17 cellular contexts compared by ENCODE assay signal in the genomic region with DNA sequence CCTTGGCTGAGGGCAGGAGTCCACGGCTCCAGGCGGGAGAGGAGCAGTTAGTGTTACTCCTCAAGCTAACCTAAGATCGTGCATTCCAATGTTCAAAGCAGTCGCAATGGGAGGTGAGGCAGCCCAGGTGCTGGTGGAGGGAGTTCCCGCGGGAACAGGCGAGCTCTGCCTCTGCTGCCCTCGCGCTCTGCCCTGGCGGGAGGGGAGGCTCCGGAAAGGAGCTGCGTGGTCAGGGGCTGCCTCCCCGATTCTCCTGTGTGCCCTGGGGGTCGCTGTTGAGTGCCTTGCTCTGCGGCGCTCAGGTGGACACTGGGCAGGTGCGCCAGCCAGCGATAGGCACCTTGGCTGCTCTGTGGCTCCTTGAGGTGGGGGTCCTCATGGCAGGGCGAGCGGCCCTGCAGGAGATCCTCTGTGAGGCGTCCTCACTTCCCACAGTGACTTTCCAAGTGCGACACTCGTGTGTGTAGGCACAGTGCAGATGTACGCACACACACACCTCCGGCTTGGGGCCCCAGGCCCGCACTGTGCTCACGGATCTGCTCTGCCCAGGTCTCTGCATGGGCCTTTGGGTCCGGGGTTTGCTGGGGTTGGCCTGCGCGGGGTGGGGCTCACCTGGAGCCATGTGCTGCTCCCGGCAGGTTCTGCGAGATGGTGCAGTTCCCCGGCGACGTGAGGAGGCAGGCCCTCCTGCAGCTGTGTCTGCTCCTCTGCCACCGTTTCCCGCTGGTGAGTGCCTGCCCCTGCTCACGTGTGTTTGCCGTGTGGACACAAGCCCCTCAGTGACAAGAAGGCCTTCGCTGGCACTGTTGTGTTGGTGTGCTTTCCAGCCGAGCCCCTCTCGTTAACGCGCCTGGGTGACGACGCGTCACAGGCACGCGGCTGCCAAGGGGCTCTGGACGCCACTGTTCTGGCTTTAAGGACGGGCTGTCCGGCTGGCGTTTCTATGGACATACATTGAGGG.
DNase-seq lines count a peak whose midpoint lies in the region; ATAC-seq and TF ChIP-seq lines count a peak whose summit lies in the region.
"Had no signal": no experiment of that assay in that cellular context is flagged by ENCODE, and none has a peak within 500 bp of the region (broad histone marks: within the 10 kb centered on the region; RNA-seq: fewer than 3 reads in every experiment).

No MANE protein-coding gene starts in this region.

- H3K23me2 ChIP-seq in H9 (ENCODE audit: insufficient read length, low read depth, low read length, poor library complexity, severe bottlenecking): no peaks in the 10 kb centered on the region

- no peak overlapping the region for H3K56ac ChIP-seq in H9 (ENCODE audit: insufficient read length, low read depth, low read length)

- no peak overlapping the region for H3K4ac ChIP-seq in H9 (ENCODE audit: low read depth, low read length)

- no peaks in the 10 kb centered on the region for H3K79me1 ChIP-seq in H9 (ENCODE audit: insufficient read depth, low read depth, low read length, poor library complexity, severe bottlenecking)

- no peaks in the 10 kb centered on the region; the same call in 1 of the 2 replicates for H3K27me3 Mint-ChIP-seq in H9 (ENCODE audit: low read depth)

- peak overlapping the region; percentile 29 to 82 (median 70); a peak in 4 of 7 replicates for H3K27ac Mint-ChIP-seq in H9
- H3K27ac Mint-ChIP-seq: activated T-helper 2 cell treated with anti-CD3 and anti-CD28 coated beads, Interferon-gamma antibody, Interleukin-2, Interleukin-4, amounts not matched to agents 10 μg/mL and 5 μg/mL and 100 μg/mL, durations not matched to agents 14 hours and 24 hours and 36 hours; mesothelial cell of epicardium had no signal

- no peak overlapping the region for H3T11ph ChIP-seq in H9 (ENCODE audit: low read length)

- no peak overlapping the region for H3K4me3 ChIP-seq in DND-41 (ENCODE audit: low read depth in 1 of 2, low read length in 2 of 2)
- H3K4me3 ChIP-seq: ascending aorta, heart left ventricle, SJSA1 had no signal

- no peak overlapping the region for H4K5ac ChIP-seq in H9 (ENCODE audit: insufficient read length, low read depth, low read length)

- no peak overlapping the region for H2AK5ac ChIP-seq in H9 (ENCODE audit: insufficient read length, low read length)

- H2BK5ac ChIP-seq in H9 (ENCODE audit: insufficient read length, low read length): no peak overlapping the region

- H2BK120ac ChIP-seq in H9 (ENCODE audit: low read depth, low read length, poor library complexity, severe bottlenecking): no peak overlapping the region

- H3K18ac ChIP-seq in H9 (ENCODE audit: insufficient read length, low read depth, low read length): no peak overlapping the region

- H3K4me3 Mint-ChIP-seq in H9: no peak overlapping the region
- H3K4me3 Mint-ChIP-seq: mesothelial cell of epicardium had no signal

- H3K4me1 ChIP-seq in DND-41 (ENCODE audit: insufficient read depth, low read length) (no peaks in the 10 kb centered on the region), H9 (ENCODE audit: insufficient read depth, low read length) (no peaks in the 10 kb centered on the region)
- H3K4me1 ChIP-seq: ascending aorta, heart left ventricle, SJSA1 had no signal

- H3K9me3 ChIP-seq in DND-41 (ENCODE audit: insufficient read depth, low read length, severe bottlenecking) (no peaks in the 10 kb centered on the region), H9 (ENCODE audit: control insufficient read depth, low read depth, low read length) (peaks cover 4% of the 10 kb centered on the region)
- H3K9me3 ChIP-seq: ascending aorta, heart left ventricle, SJSA1 had no signal

- H3K4me1 Mint-ChIP-seq in H9: peaks cover 0 to 6% of the 10 kb centered on the region in 2 experiments; a peak in 1 of 4 replicates
- H3K4me1 Mint-ChIP-seq: mesothelial cell of epicardium had no signal

- H3K4me2 ChIP-seq in DND-41 (ENCODE audit: insufficient read depth, low read length): no peak overlapping the region
- no peak overlapping the region for H3K4me2 ChIP-seq in H9 (ENCODE audit: insufficient read depth, insufficient read length, low read length)

- H3K27me3 ChIP-seq in DND-41 (ENCODE audit: insufficient read depth, low read length, poor library complexity) (no peaks in the 10 kb centered on the region), H9 (ENCODE audit: insufficient read depth, low read length) (no peaks in the 10 kb centered on the region)
- H3K27me3 ChIP-seq: ascending aorta, heart left ventricle, SJSA1 had no signal

- H3K23ac ChIP-seq in H9 (ENCODE audit: insufficient read length, low read depth, low read length): no peak overlapping the region

- H4K20me1 ChIP-seq in DND-41 (ENCODE audit: insufficient read depth, low read length): peaks cover 31% of the 10 kb centered on the region
- no peaks in the 10 kb centered on the region for H4K20me1 ChIP-seq in H9 (ENCODE audit: control insufficient read depth, insufficient read depth, insufficient read length)

- DNase-seq in DND-41 (no peak), H9 (no peak), left kidney (ENCODE audit: low read depth, low spot score) (peak; percentile 55), posterior vena cava (ENCODE audit: low spot score) (peak; percentile 69), iPS-NIHi11 (ENCODE audit: low spot score) (no peak)
- DNase-seq: HCEC 1CT; Karpas-422; NCI-H1105 treated with DMSO at 0.1 percent for 48 hours; NCI-H526 treated with DMSO at 0.1 percent for 48 hours; stimulated activated CD4-positive, alpha-beta T cell treated with anti-CD3 and anti-CD28 coated beads, Interleukin-4, amount 100 ng/mL, for 24 hours had no signal

- H2AFZ ChIP-seq in DND-41 (ENCODE audit: low read depth, low read length): no peak overlapping the region
- no peak overlapping the region for H2AFZ ChIP-seq in H9 (ENCODE audit: low read length)

- WGBS in H9 (ENCODE audit: extremely low coverage, insufficient read length, low lambda C conversion rate): no CpG with 5 or more reads among the region's 53 CpGs

- H3K79me2 ChIP-seq in DND-41 (ENCODE audit: insufficient read depth, low read length) (peaks cover 16% of the 10 kb centered on the region; the same call in 1 of the 2 replicates), H9 (ENCODE audit: insufficient read depth, low read length) (no peaks in the 10 kb centered on the region)

- peaks cover 98% of the 10 kb centered on the region for H3K36me3 ChIP-seq in DND-41 (ENCODE audit: insufficient read depth, low read length)

- ATAC-seq in DND-41 (ENCODE audit: insufficient read depth, low read depth) (no peak), GM18907 (IDR thresholded peaks at IDR 0.05; ENCODE audit: unreplicated experiment) (no peak), HG02759 (IDR thresholded peaks at IDR 0.05; ENCODE audit: unreplicated experiment) (no peak)

- H3K9ac ChIP-seq in DND-41 (ENCODE audit: low read depth, low read length) (no peak overlapping the region), H9 (ENCODE audit: extremely low read depth, insufficient read length, low read length) (no peak overlapping the region)

- no peak overlapping the region for H4K8ac ChIP-seq in H9 (replicated peaks; ENCODE audit: insufficient read length, low read depth, low read length)

- peak overlapping the region; percentile 13; the same call in 1 of the 2 replicates for H3K27ac ChIP-seq in DND-41 (ENCODE audit: low read length)
- H3K27ac ChIP-seq in H9 (ENCODE audit: insufficient read length, low read depth, low read length): no peak overlapping the region
- H3K27ac ChIP-seq: ascending aorta, heart left ventricle, SJSA1 had no signal

- no peak overlapping the region for H4K91ac ChIP-seq in H9 (ENCODE audit: insufficient read length, low read depth, low read length)

- no peak overlapping the region for H3K14ac ChIP-seq in H9 (ENCODE audit: insufficient read depth, low read length)

- TF ChIP-seq CTCF in DND-41 (IDR thresholded peaks at IDR 0.05; ENCODE audit: borderline replicate concordance, extremely low read depth, low read length, poor library complexity, severe bottlenecking): no peak
- no peak for TF ChIP-seq CTCF in H9 (conservative IDR thresholded peaks at IDR 0.05)

- H2BK12ac ChIP-seq in H9 (ENCODE audit: insufficient read length, low read depth, low read length): no peak overlapping the region

- no peak overlapping the region for H2BK15ac ChIP-seq in H9 (ENCODE audit: low read depth, low read length)

- no peak overlapping the region for H2BK20ac ChIP-seq in H9 (ENCODE audit: low read depth, low read length, poor library complexity, severe bottlenecking)

- peaks cover 6 to 11% of the 10 kb centered on the region in 2 experiments for H3K9me3 Mint-ChIP-seq in H9
- H3K9me3 Mint-ChIP-seq: activated T-helper 2 cell treated with anti-CD3 and anti-CD28 coated beads, Interferon-gamma antibody, Interleukin-2, Interleukin-4, amounts not matched to agents 10 μg/mL and 5 μg/mL and 100 μg/mL, durations not matched to agents 14 hours and 24 hours and 36 hours; mesothelial cell of epicardium had no signal

- intact Hi-C loops in posterior vena cava (cut with DNase I): no loop called here

- H3K36me3 Mint-ChIP-seq in H9 (ENCODE audit: insufficient read depth in 1 of 3, low read depth in 3 of 3): peaks cover 47 to 89% (median 83%) of the 10 kb centered on the region in 3 experiments

Comparison
In these comparisons a context has a peak if more than half of its experiments do, and no peak if none do; other contexts are left out.
1. DNase-seq: peak in left kidney (single experiment) and posterior vena cava (single experiment); none in DND-41 (single experiment), H9 (single experiment) and iPS-NIHi11 (single experiment).